In genomic region chr18:23992941-23993280, GRCh38 we compare ENCODE assay signal across 16 cellular contexts. TPM values are rescaled to one million over a fixed set of nuclear protein-coding genes. Genes with fewer than 3 reads are reported as not detected.
DNase-seq lines count a peak whose midpoint lies in the region; ATAC-seq and TF ChIP-seq lines count a peak whose summit lies in the region.
"Had no signal": no experiment of that assay in that cellular context is flagged by ENCODE, and none has a peak within 500 bp of the region (broad histone marks: within the 10 kb centered on the region; RNA-seq: fewer than 3 reads in every experiment).

No MANE protein-coding gene starts in this region.

- H3K4me3 Mint-ChIP-seq in activated T-helper 2 cell treated with anti-CD3 and anti-CD28 coated beads, Interferon-gamma antibody, Interleukin-2, Interleukin-4, amounts not matched to agents 10 μg/mL and 5 μg/mL and 100 μg/mL, durations not matched to agents 14 hours and 24 hours and 36 hours (ENCODE audit: low read depth), result peak overlapping the region; percentile 15
- peak overlapping the region; percentile 7 to 80 (median 61) for H3K4me3 Mint-ChIP-seq in naive thymus-derived CD4-positive, alpha-beta T cell
- H3K4me3 Mint-ChIP-seq: memory B cell, neural progenitor cell had no signal

- POLR2A ChIA-PET in naive thymus-derived CD4-positive, alpha-beta T cell (lab: Charles Lee), result interaction anchor here (0.6 to 2.1 kb wide), 11 partner anchors 8 to 87 kb away, joined by 3 to 14 read pairs (median 5); no protein-coding TSS in a partner anchor

- intact Hi-C loops in activated T-helper 2 cell treated with anti-CD3 and anti-CD28 coated beads, Interferon-gamma antibody, Interleukin-2, Interleukin-4, amounts not matched to agents 10 μg/mL and 5 μg/mL and 100 μg/mL, durations not matched to agents 14 hours and 24 hours and 36 hours (cut with micrococcal nuclease), result loop anchor here (1.0 to 2.0 kb wide), 3 partner anchors 18 to 50 kb away; no protein-coding TSS in a partner anchor
- intact Hi-C loops in naive thymus-derived CD4-positive, alpha-beta T cell (cut with micrococcal nuclease), result loop anchor here (1.0 to 5.0 kb wide), 7 partner anchors 7 to 61 kb away; no protein-coding TSS in a partner anchor

- no peaks in the 10 kb centered on the region for H3K27me3 ChIP-seq in naive thymus-derived CD4-positive, alpha-beta T cell (ENCODE audit: control insufficient read depth in 2 of 2, insufficient read depth in 2 of 2, low read length in 2 of 2)
- H3K27me3 ChIP-seq: neural progenitor cell, tibial nerve had no signal

- DNase-seq in activated CD4-positive, CD25-positive, alpha-beta regulatory T cell treated with anti-CD3 and anti-CD28 coated beads, Interleukin-2, amount 50 U/mL, for 72 hours, result no peak
- DNase-seq in activated T-helper 2 cell treated with anti-CD3 and anti-CD28 coated beads, Interferon-gamma antibody, Interleukin-2, Interleukin-4, amounts not matched to agents 10 μg/mL and 5 μg/mL and 100 μg/mL, durations not matched to agents 14 hours and 24 hours and 36 hours (ENCODE audit: low spot score), result no peak
- peak in 1 of 9 donors; percentile 71 for DNase-seq in naive thymus-derived CD4-positive, alpha-beta T cell
- DNase-seq in GDM1 (lab: John Stamatoyannopoulos, UW) (no peak), GM10266 (ENCODE audit: extremely low spot score) (no peak)
- DNase-seq: activated CD8-positive, alpha-beta memory T cell treated with anti-CD3 and anti-CD28 coated beads for 24 hours; H7; Kasumi-1; NCI-H1417 treated with DMSO at 0.1 percent for 48 hours; stimulated activated CD4-positive, alpha-beta T cell treated with anti-CD3 and anti-CD28 coated beads, Interleukin-1b, Interleukin-23, amount 100 ng/mL, for 48 hours had no signal

- peak overlapping the region; percentile 24 for H3K4me3 ChIP-seq in GM08714 (ENCODE audit: low read length)
- H3K4me3 ChIP-seq in naive thymus-derived CD4-positive, alpha-beta T cell (ENCODE audit: low read length), result peak overlapping the region; percentile 28
- H3K4me3 ChIP-seq: neural progenitor cell, tibial nerve had no signal

- H3K9me3 Mint-ChIP-seq in activated T-helper 2 cell treated with anti-CD3 and anti-CD28 coated beads, Interferon-gamma antibody, Interleukin-2, Interleukin-4, amounts not matched to agents 10 μg/mL and 5 μg/mL and 100 μg/mL, durations not matched to agents 14 hours and 24 hours and 36 hours, result no peaks in the 10 kb centered on the region
- peaks cover 0 to 16% (median 2%) of the 10 kb centered on the region in 11 donors for H3K9me3 Mint-ChIP-seq in naive thymus-derived CD4-positive, alpha-beta T cell
- H3K9me3 Mint-ChIP-seq: memory B cell, neural progenitor cell had no signal

- CTCF ChIA-PET in naive thymus-derived CD4-positive, alpha-beta T cell (lab: Charles Lee), result interaction anchor here (0.6 to 1.4 kb wide), 5 partner anchors 18 to 513 kb away, joined by 3 to 4 read pairs (median 3); no protein-coding TSS in a partner anchor

- H3K9me3 ChIP-seq in naive thymus-derived CD4-positive, alpha-beta T cell (ENCODE audit: control insufficient read depth in 2 of 3, low read length in 3 of 3), result no peaks in the 10 kb centered on the region
- H3K9me3 ChIP-seq: tibial nerve had no signal

- peak; percentile 28 to 50 for ATAC-seq in activated CD4-positive, CD25-positive, alpha-beta regulatory T cell treated with anti-CD3 and anti-CD28 coated beads, Interleukin-2, amount 50 U/mL, for 24 hours
- ATAC-seq in naive thymus-derived CD4-positive, alpha-beta T cell, result peak; percentile 69
- no peak for ATAC-seq in HG03354 (IDR thresholded peaks at IDR 0.05; ENCODE audit: poor library complexity, severe bottlenecking, unreplicated experiment)

- H3K27me3 Mint-ChIP-seq in activated T-helper 2 cell treated with anti-CD3 and anti-CD28 coated beads, Interferon-gamma antibody, Interleukin-2, Interleukin-4, amounts not matched to agents 10 μg/mL and 5 μg/mL and 100 μg/mL, durations not matched to agents 14 hours and 24 hours and 36 hours (ENCODE audit: low read depth), result peaks cover 37% of the 10 kb centered on the region
- H3K27me3 Mint-ChIP-seq in naive thymus-derived CD4-positive, alpha-beta T cell, result peaks cover 0 to 9% (median 0%) of the 10 kb centered on the region in 5 donors

- no peak for TF ChIP-seq CTCF in GM10266 (IDR thresholded peaks at IDR 0.05; ENCODE audit: control insufficient read depth, insufficient read depth, low read depth, missing control alignments)

- H3K4me1 Mint-ChIP-seq in activated T-helper 2 cell treated with anti-CD3 and anti-CD28 coated beads, Interferon-gamma antibody, Interleukin-2, Interleukin-4, amounts not matched to agents 10 μg/mL and 5 μg/mL and 100 μg/mL, durations not matched to agents 14 hours and 24 hours and 36 hours (ENCODE audit: low read depth), result peaks cover 42% of the 10 kb centered on the region
- H3K4me1 Mint-ChIP-seq in naive thymus-derived CD4-positive, alpha-beta T cell, result peaks cover 9 to 59% (median 56%) of the 10 kb centered on the region in 7 donors

- peaks cover 31 to 59% of the 10 kb centered on the region in 2 donors for H3K4me1 ChIP-seq in naive thymus-derived CD4-positive, alpha-beta T cell (ENCODE audit: control insufficient read depth in 2 of 2, insufficient read depth in 2 of 2, low read length in 2 of 2)

- peak overlapping the region; percentile 28 for H3K27ac Mint-ChIP-seq in activated T-helper 2 cell treated with anti-CD3 and anti-CD28 coated beads, Interferon-gamma antibody, Interleukin-2, Interleukin-4, amounts not matched to agents 10 μg/mL and 5 μg/mL and 100 μg/mL, durations not matched to agents 14 hours and 24 hours and 36 hours
- peak overlapping the region; percentile 84 to 99 (median 96) for H3K27ac Mint-ChIP-seq in naive thymus-derived CD4-positive, alpha-beta T cell
- H3K27ac Mint-ChIP-seq: memory B cell, neural progenitor cell had no signal

- H3K27ac ChIP-seq in naive thymus-derived CD4-positive, alpha-beta T cell (ENCODE audit: low read depth, low read length), result peak overlapping the region; percentile 64
- H3K27ac ChIP-seq: neural progenitor cell had no signal

- H3K36me3 ChIP-seq in naive thymus-derived CD4-positive, alpha-beta T cell (ENCODE audit: control insufficient read depth in 2 of 3, insufficient read depth in 3 of 3, low read length in 3 of 3), result no peaks in the 10 kb centered on the region
- H3K36me3 ChIP-seq: neural progenitor cell, tibial nerve had no signal

- H3K36me3 Mint-ChIP-seq in activated T-helper 2 cell treated with anti-CD3 and anti-CD28 coated beads, Interferon-gamma antibody, Interleukin-2, Interleukin-4, amounts not matched to agents 10 μg/mL and 5 μg/mL and 100 μg/mL, durations not matched to agents 14 hours and 24 hours and 36 hours (ENCODE audit: low read depth), result no peaks in the 10 kb centered on the region
- peaks cover 0 to 6% (median 0%) of the 10 kb centered on the region in 5 donors for H3K36me3 Mint-ChIP-seq in naive thymus-derived CD4-positive, alpha-beta T cell
- H3K36me3 Mint-ChIP-seq: memory B cell, neural progenitor cell had no signal

RNA-seq across cellular contexts. Expression of gene TTC39C, which starts 21.6 kb away (rescaled TPM):
- total RNA-seq in activated T-helper 2 cell treated with anti-CD3 and anti-CD28 coated beads, Interferon-gamma antibody, Interleukin-2, Interleukin-4, amounts not matched to agents 10 μg/mL and 5 μg/mL and 100 μg/mL, durations not matched to agents 14 hours and 24 hours and 36 hours, result 14.3 and 20.1 TPM in 2 replicates
- 10 to 100 TPM; 84.1 to 98.8 (median 91.4) TPM for total RNA-seq in naive thymus-derived CD4-positive, alpha-beta T cell
- 10 to 100 TPM; 51.4 to 71.2 TPM for polyA plus RNA-seq in naive thymus-derived CD4-positive, alpha-beta T cell
